In genomic region chr6:7917729-7918128, GRCh38 we compare ENCODE assay signal across 1 cellular context.
TF ChIP-seq lines count a peak whose summit lies in the region.

No MANE protein-coding gene starts in this region.

TF ChIP-seq in HepG2, 621 proteins besides CTCF, POLR2A, EP300 and RAD21 (continued from another document and continues in another):
- TF ChIP-seq MYPOP (CRISPR knock-in tag; IDR thresholded peaks at IDR 0.05) (no peak), ZNF280D (CRISPR knock-in tag; IDR thresholded peaks at IDR 0.05) (no peak), NCOR1 (IDR thresholded peaks at IDR 0.05; ENCODE audit: borderline replicate concordance, low read length) (no peak), ZNF790 (CRISPR knock-in tag; IDR thresholded peaks at IDR 0.05; ENCODE audit: borderline replicate concordance) (no peak), ZNF652 (CRISPR knock-in tag; IDR thresholded peaks at IDR 0.05; ENCODE audit: borderline replicate concordance, low read depth) (no peak), SP4 (CRISPR knock-in tag; IDR thresholded peaks at IDR 0.05) (no peak), ZNF564 (CRISPR knock-in tag; IDR thresholded peaks at IDR 0.05) (no peak), ZNF781 (CRISPR knock-in tag; IDR thresholded peaks at IDR 0.05; ENCODE audit: borderline replicate concordance, not compliant biosample characterization) (no peak), ZNF788 (CRISPR knock-in tag; IDR thresholded peaks at IDR 0.05; ENCODE audit: borderline replicate concordance) (no peak), ZNF761 (CRISPR knock-in tag; conservative IDR thresholded peaks at IDR 0.05) (peak; percentile 21; the same call in 1 of the 2 replicates), DDIT3 (CRISPR knock-in tag; IDR thresholded peaks at IDR 0.05) (no peak), ZNF34 (CRISPR knock-in tag; IDR thresholded peaks at IDR 0.05; ENCODE audit: borderline replicate concordance) (no peak), ZBTB14 (CRISPR knock-in tag; IDR thresholded peaks at IDR 0.05) (no peak), ZNF101 (CRISPR knock-in tag; IDR thresholded peaks at IDR 0.05; ENCODE audit: borderline replicate concordance, low read depth) (no peak), TOE1 (CRISPR knock-in tag; IDR thresholded peaks at IDR 0.05) (no peak), ZNF275 (CRISPR knock-in tag; IDR thresholded peaks at IDR 0.05; ENCODE audit: borderline replicate concordance) (no peak), ZNF12 (CRISPR knock-in tag; IDR thresholded peaks at IDR 0.05) (peak; percentile 67; the same call in 1 of the 2 replicates), GATA4 (IDR thresholded peaks at IDR 0.05; ENCODE audit: borderline replicate concordance, low read depth) (no peak), ZNF674 (CRISPR knock-in tag; IDR thresholded peaks at IDR 0.05; ENCODE audit: low read depth) (no peak), ZNF281 (CRISPR knock-in tag; IDR thresholded peaks at IDR 0.05; ENCODE audit: borderline replicate concordance) (no peak), ATAD3A (CRISPR knock-in tag; IDR thresholded peaks at IDR 0.05) (no peak), HNRNPLL (IDR thresholded peaks at IDR 0.05; ENCODE audit: low read depth, low read length, poor library complexity, severe bottlenecking) (no peak), ZSCAN31 (CRISPR knock-in tag; IDR thresholded peaks at IDR 0.05; ENCODE audit: low read depth) (0 out of 2 replicates have a peak, but pooled peaks have one; percentile 1)
- TF ChIP-seq, protein P1, sequence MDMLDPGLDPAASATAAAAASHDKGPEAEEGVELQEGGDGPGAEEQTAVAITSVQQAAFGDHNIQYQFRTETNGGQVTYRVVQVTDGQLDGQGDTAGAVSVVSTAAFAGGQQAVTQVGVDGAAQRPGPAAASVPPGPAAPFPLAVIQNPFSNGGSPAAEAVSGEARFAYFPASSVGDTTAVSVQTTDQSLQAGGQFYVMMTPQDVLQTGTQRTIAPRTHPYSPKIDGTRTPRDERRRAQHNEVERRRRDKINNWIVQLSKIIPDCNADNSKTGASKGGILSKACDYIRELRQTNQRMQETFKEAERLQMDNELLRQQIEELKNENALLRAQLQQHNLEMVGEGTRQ (IDR thresholded peaks at IDR 0.05; ENCODE audit: low read depth, low read length), result no peak
- TF ChIP-seq, protein P1 (CRISPR knock-in tag; IDR thresholded peaks at IDR 0.05; ENCODE audit: borderline replicate concordance), result no peak
- TF ChIP-seq, protein P2, sequence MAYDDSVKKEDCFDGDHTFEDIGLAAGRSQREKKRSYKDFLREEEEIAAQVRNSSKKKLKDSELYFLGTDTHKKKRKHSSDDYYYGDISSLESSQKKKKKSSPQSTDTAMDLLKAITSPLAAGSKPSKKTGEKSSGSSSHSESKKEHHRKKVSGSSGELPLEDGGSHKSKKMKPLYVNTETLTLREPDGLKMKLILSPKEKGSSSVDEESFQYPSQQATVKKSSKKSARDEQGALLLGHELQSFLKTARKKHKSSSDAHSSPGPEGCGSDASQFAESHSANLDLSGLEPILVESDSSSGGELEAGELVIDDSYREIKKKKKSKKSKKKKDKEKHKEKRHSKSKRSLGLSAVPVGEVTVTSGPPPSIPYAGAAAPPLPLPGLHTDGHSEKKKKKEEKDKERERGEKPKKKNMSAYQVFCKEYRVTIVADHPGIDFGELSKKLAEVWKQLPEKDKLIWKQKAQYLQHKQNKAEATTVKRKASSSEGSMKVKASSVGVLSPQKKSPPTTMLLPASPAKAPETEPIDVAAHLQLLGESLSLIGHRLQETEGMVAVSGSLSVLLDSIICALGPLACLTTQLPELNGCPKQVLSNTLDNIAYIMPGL (CRISPR knock-in tag; IDR thresholded peaks at IDR 0.05; ENCODE audit: borderline replicate concordance in 1 of 2, low read depth in 1 of 2), result no peak
- TF ChIP-seq, protein P3, sequence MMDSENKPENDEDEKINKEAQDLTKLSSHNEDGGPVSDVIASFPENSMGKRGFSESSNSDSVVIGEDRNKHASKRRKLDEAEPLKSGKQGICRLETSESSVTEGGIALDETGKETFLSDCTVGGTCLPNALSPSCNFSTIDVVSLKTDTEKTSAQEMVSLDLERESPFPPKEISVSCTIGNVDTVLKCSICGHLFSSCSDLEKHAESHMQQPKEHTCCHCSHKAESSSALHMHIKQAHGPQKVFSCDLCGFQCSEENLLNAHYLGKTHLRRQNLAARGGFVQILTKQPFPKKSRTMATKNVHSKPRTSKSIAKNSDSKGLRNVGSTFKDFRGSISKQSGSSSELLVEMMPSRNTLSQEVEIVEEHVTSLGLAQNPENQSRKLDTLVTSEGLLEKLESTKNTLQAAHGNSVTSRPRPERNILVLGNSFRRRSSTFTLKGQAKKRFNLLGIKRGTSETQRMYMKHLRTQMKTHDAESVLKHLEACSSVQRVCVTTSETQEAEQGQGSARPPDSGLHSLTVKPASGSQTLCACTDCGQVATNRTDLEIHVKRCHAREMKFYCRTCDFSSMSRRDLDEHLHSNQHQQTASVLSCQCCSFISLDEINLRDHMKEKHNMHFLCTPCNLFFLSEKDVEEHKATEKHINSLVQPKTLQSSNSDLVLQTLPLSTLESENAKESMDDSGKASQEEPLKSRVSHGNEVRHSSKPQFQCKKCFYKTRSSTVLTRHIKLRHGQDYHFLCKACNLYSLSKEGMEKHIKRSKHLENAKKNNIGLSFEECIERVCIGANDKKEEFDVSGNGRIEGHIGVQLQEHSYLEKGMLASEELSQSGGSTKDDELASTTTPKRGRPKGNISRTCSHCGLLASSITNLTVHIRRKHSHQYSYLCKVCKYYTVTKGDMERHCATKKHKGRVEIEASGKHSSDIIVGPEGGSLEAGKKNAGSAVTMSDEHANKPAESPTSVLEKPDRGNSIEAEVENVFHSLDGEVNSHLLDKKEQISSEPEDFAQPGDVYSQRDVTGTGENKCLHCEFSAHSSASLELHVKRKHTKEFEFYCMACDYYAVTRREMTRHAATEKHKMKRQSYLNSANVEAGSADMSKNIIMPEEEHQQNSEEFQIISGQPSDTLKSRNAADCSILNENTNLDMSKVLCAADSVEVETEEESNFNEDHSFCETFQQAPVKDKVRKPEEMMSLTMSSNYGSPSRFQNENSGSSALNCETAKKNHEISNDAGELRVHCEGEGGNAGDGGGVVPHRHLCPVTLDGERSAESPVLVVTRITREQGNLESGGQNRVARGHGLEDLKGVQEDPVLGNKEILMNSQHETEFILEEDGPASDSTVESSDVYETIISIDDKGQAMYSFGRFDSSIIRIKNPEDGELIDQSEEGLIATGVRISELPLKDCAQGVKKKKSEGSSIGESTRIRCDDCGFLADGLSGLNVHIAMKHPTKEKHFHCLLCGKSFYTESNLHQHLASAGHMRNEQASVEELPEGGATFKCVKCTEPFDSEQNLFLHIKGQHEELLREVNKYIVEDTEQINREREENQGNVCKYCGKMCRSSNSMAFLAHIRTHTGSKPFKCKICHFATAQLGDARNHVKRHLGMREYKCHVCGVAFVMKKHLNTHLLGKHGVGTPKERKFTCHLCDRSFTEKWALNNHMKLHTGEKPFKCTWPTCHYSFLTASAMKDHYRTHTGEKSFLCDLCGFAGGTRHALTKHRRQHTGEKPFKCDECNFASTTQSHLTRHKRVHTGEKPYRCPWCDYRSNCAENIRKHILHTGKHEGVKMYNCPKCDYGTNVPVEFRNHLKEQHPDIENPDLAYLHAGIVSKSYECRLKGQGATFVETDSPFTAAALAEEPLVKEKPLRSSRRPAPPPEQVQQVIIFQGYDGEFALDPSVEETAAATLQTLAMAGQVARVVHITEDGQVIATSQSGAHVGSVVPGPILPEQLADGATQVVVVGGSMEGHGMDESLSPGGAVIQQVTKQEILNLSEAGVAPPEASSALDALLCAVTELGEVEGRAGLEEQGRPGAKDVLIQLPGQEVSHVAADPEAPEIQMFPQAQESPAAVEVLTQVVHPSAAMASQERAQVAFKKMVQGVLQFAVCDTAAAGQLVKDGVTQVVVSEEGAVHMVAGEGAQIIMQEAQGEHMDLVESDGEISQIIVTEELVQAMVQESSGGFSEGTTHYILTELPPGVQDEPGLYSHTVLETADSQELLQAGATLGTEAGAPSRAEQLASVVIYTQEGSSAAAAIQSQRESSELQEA (CRISPR knock-in tag; IDR thresholded peaks at IDR 0.05; ENCODE audit: not compliant biosample characterization), result no peak
- TF ChIP-seq, protein P4, sequence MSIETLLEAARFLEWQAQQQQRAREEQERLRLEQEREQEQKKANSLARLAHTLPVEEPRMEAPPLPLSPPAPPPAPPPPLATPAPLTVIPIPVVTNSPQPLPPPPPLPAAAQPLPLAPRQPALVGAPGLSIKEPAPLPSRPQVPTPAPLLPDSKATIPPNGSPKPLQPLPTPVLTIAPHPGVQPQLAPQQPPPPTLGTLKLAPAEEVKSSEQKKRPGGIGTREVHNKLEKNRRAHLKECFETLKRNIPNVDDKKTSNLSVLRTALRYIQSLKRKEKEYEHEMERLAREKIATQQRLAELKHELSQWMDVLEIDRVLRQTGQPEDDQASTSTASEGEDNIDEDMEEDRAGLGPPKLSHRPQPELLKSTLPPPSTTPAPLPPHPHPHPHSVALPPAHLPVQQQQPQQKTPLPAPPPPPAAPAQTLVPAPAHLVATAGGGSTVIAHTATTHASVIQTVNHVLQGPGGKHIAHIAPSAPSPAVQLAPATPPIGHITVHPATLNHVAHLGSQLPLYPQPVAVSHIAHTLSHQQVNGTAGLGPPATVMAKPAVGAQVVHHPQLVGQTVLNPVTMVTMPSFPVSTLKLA (IDR thresholded peaks at IDR 0.05), result no peak
